Comparison of ENCODE assay signal across 27 cellular contexts in genomic region chr4:169372791-169373190, GRCh38.
DNase-seq lines count a peak whose midpoint lies in the region; ATAC-seq, FAIRE-seq and TF ChIP-seq lines count a peak whose summit lies in the region.
"Had no signal": no experiment of that assay in that cellular context is flagged by ENCODE, and none has a peak within 500 bp of the region (broad histone marks: within the 10 kb centered on the region; RNA-seq: fewer than 3 reads in every experiment).

No MANE protein-coding gene starts in this region.

- CTCF ChIA-PET in activated CD8-positive, alpha-beta T cell treated with anti-CD3 and anti-CD28 coated beads, Interleukin-2, amount 10 ng/mL, durations not matched to agents 7 days and 5 days (lab: Charles Lee), result no interaction called here
- CTCF ChIA-PET in CD4-positive, alpha-beta memory T cell (lab: Charles Lee; ENCODE audit: partially characterized antibody), result no interaction called here

- no peak for TF ChIP-seq POLR2A in transverse colon (IDR thresholded peaks at IDR 0.05)

- no peak for ATAC-seq in activated CD8-positive, alpha-beta T cell treated with anti-CD3 and anti-CD28 coated beads, Interleukin-2, amount 10 ng/mL, durations not matched to agents 7 days and 5 days
- ATAC-seq: GM12878, HCT116, PC-3 had no signal

- no peaks in the 10 kb centered on the region for H3K36me3 Mint-ChIP-seq in activated CD8-positive, alpha-beta T cell treated with anti-CD3 and anti-CD28 coated beads, Interleukin-2, amount 10 ng/mL, durations not matched to agents 7 days and 5 days (ENCODE audit: low read depth)
- no peaks in the 10 kb centered on the region for H3K36me3 Mint-ChIP-seq in CD4-positive, alpha-beta memory T cell

- H3K36me3 ChIP-seq in CD4-positive, alpha-beta memory T cell (ENCODE audit: insufficient read depth, low read length), result no peaks in the 10 kb centered on the region
- H3K36me3 ChIP-seq in transverse colon, result no peaks in the 10 kb centered on the region
- H3K36me3 ChIP-seq: BLaER1, SJCRH30 had no signal

- H3K27me3 Mint-ChIP-seq in activated CD8-positive, alpha-beta T cell treated with anti-CD3 and anti-CD28 coated beads, Interleukin-2, amount 10 ng/mL, durations not matched to agents 7 days and 5 days (ENCODE audit: low read depth), result no peaks in the 10 kb centered on the region
- H3K27me3 Mint-ChIP-seq in CD4-positive, alpha-beta memory T cell, result no peaks in the 10 kb centered on the region
- H3K27me3 Mint-ChIP-seq: CD4-positive, alpha-beta T cell; IgD-negative memory B cell had no signal

- TF ChIP-seq EP300 in transverse colon (IDR thresholded peaks at IDR 0.05; ENCODE audit: low read depth), result no peak

- no peak for DNase-seq in GM19239 (ENCODE audit: insufficient read length, low spot score)
- peak; percentile 96 for DNase-seq in foreskin melanocyte
- DNase-seq in putamen (ENCODE audit: low spot score), result peak; percentile 33
- no peak for DNase-seq in activated CD8-positive, alpha-beta T cell treated with anti-CD3 and anti-CD28 coated beads, Interleukin-2, amount 10 ng/mL, durations not matched to agents 7 days and 5 days
- DNase-seq in CD4-positive, alpha-beta memory T cell, result no peak
- no peak for DNase-seq in transverse colon
- DNase-seq: 8988T; Caco-2; CD4-positive, alpha-beta T cell; NCI-H1092; NCI-H1436 treated with DMSO at 0.1 percent for 48 hours; NCI-H187 treated with DMSO at 0.1 percent for 48 hours; NCI-H446; NCI-H526; NCI-H82; NK-92 treated with Interleukin-12 subunit alpha and Interleukin-12 subunit beta, amount 100 ng/mL, for 24 hours; PC-3; SJCRH30 had no signal

- no peak overlapping the region for H3K27ac Mint-ChIP-seq in activated CD8-positive, alpha-beta T cell treated with anti-CD3 and anti-CD28 coated beads, Interleukin-2, amount 10 ng/mL, durations not matched to agents 7 days and 5 days
- H3K27ac Mint-ChIP-seq in CD4-positive, alpha-beta memory T cell, result no peak overlapping the region
- H3K27ac Mint-ChIP-seq: CD4-positive, alpha-beta T cell; IgD-negative memory B cell had no signal

- no peaks in the 10 kb centered on the region for H3K27me3 ChIP-seq in CD4-positive, alpha-beta memory T cell (ENCODE audit: insufficient read depth, low read length)
- no peaks in the 10 kb centered on the region for H3K27me3 ChIP-seq in transverse colon
- H3K27me3 ChIP-seq: BLaER1, SJCRH30 had no signal

- TF ChIP-seq CTCF in transverse colon (IDR thresholded peaks at IDR 0.05), result no peak

- WGBS in transverse colon (ENCODE audit: low coverage in 1 of 2), 2 donors, result 77 to 90% methylated on average over 1 to 2 of the region's 2 CpGs

- H3K9me3 Mint-ChIP-seq in activated CD8-positive, alpha-beta T cell treated with anti-CD3 and anti-CD28 coated beads, Interleukin-2, amount 10 ng/mL, durations not matched to agents 7 days and 5 days (ENCODE audit: insufficient read depth), result peaks cover 11% of the 10 kb centered on the region
- peaks cover 0 to 27% (median 20%) of the 10 kb centered on the region in 8 donors for H3K9me3 Mint-ChIP-seq in CD4-positive, alpha-beta memory T cell

- peaks cover 6 to 8% of the 10 kb centered on the region in 2 donors for H3K9me3 ChIP-seq in CD4-positive, alpha-beta memory T cell (ENCODE audit: control insufficient read depth in 1 of 2, low read length in 2 of 2)
- peaks cover 16 to 17% of the 10 kb centered on the region in 2 donors for H3K9me3 ChIP-seq in transverse colon

- intact Hi-C loops in CD4-positive, alpha-beta memory T cell (cut with micrococcal nuclease), result no loop called here
- intact Hi-C loops in transverse colon (cut with DNase I; ENCODE audit: low total_unique reads), result no loop called here

- H3K4me1 ChIP-seq in CD4-positive, alpha-beta memory T cell (ENCODE audit: insufficient read depth, low read length), result no peaks in the 10 kb centered on the region
- H3K4me1 ChIP-seq in transverse colon, result no peaks in the 10 kb centered on the region
- H3K4me1 ChIP-seq: BLaER1, Caco-2, SJCRH30 had no signal

- no peak overlapping the region for H3K4me3 Mint-ChIP-seq in activated CD8-positive, alpha-beta T cell treated with anti-CD3 and anti-CD28 coated beads, Interleukin-2, amount 10 ng/mL, durations not matched to agents 7 days and 5 days
- H3K4me3 Mint-ChIP-seq in CD4-positive, alpha-beta memory T cell, result no peak overlapping the region
- H3K4me3 Mint-ChIP-seq: CD4-positive, alpha-beta T cell; IgD-negative memory B cell had no signal

- in situ Hi-C loops in transverse colon (cut with MboI; ENCODE audit: low pct_ligation_motif_present in 1 of 4, low pct_unique_long_range_greater_than_20kb in 1 of 4, low sequenced_read_pairs in 3 of 4), result no loop called here

- no peak overlapping the region for H3K4me3 ChIP-seq in CD4-positive, alpha-beta memory T cell (ENCODE audit: low read length in 2 of 2)
- H3K4me3 ChIP-seq in transverse colon, result no peak overlapping the region
- H3K4me3 ChIP-seq: BLaER1, GM12878, SJCRH30 had no signal

- POLR2A ChIA-PET in activated CD8-positive, alpha-beta T cell treated with anti-CD3 and anti-CD28 coated beads, Interleukin-2, amount 10 ng/mL, durations not matched to agents 7 days and 5 days (lab: Charles Lee), result no interaction called here
- POLR2A ChIA-PET in CD4-positive, alpha-beta memory T cell (lab: Charles Lee; ENCODE audit: partially characterized antibody), result no interaction called here

- H3K4me1 Mint-ChIP-seq in activated CD8-positive, alpha-beta T cell treated with anti-CD3 and anti-CD28 coated beads, Interleukin-2, amount 10 ng/mL, durations not matched to agents 7 days and 5 days (ENCODE audit: low read depth), result no peaks in the 10 kb centered on the region
- H3K4me1 Mint-ChIP-seq in CD4-positive, alpha-beta memory T cell, result no peaks in the 10 kb centered on the region
- H3K4me1 Mint-ChIP-seq: IgD-negative memory B cell had no signal

- H3K27ac ChIP-seq in CD4-positive, alpha-beta memory T cell (ENCODE audit: low read depth, low read length), result no peak overlapping the region
- H3K27ac ChIP-seq in transverse colon, result no peak overlapping the region
- H3K27ac ChIP-seq: BLaER1, HL-60, KMS-11, SJCRH30 had no signal

- peak; percentile 9 for FAIRE-seq in A204.1 (lab: Jason Lieb, UNC)
- FAIRE-seq in GM19239 (lab: Jason Lieb, UNC), result peak; percentile 74
- FAIRE-seq: G401.6, GM12878, H1 had no signal

Comparison
In these comparisons a context has a peak if more than half of its experiments do, and no peak if none do; other contexts are left out.
1. DNase-seq: peak in foreskin melanocyte (single experiment) and putamen (single experiment); none in GM19239 (single experiment), activated CD8-positive, alpha-beta T cell treated with anti-CD3 and anti-CD28 coated beads, Interleukin-2, amount 10 ng/mL, durations not matched to agents 7 days and 5 days (single experiment), CD4-positive, alpha-beta memory T cell (0 of 5) and transverse colon (single experiment).